8 cellular contexts compared by ENCODE assay signal in genomic region chr1:58546520-58547308, GRCh38. TPM values are rescaled to one million over a fixed set of nuclear protein-coding genes. Genes with fewer than 3 reads are reported as not detected.
DNase-seq lines count a peak whose midpoint lies in the region; ATAC-seq and TF ChIP-seq lines count a peak whose summit lies in the region.

TSS of gene OMA1 (minus strand) at chr1:58546726. CDS start at chr1:58539294, 7,432 bp downstream.

- peaks cover 13% of the 10 kb centered on the region; the same call in 1 of the 2 replicates for H3K79me2 ChIP-seq in PC-3 (ENCODE audit: low read length)

- DNase-seq in DMS153 treated with DMSO at 0.1 percent for 48 hours (lab: John Stamatoyannopoulos, UW; ENCODE audit: unreplicated experiment) (peak; percentile 94), PC-3 (peak; percentile 96), epithelial cell of proximal tubule (ENCODE audit: low read depth) (peak; percentile 52)
- DNase-seq in activated T-cell treated with anti-CD3 and anti-CD28 coated beads, Interleukin-2, amount 50 U/mL, for 1 hour, result peak; percentile 99
- DNase-seq in stimulated activated CD8-positive, alpha-beta memory T cell treated with anti-CD3 and anti-CD28 coated beads, Interleukin-7, amount 100 ng/mL, for 24 hours (ENCODE audit: low read depth), result peak; percentile 95

- no peaks in the 10 kb centered on the region for H4K20me1 ChIP-seq in PC-3 (ENCODE audit: low read length)

- H3K9ac ChIP-seq in PC-3 (ENCODE audit: low read length), result peak within 1 kb of the TSS; percentile 79
- peak within 1 kb of the TSS; percentile 89 for H3K9ac ChIP-seq in mucosa of stomach (ENCODE audit: low read length)

- H3K27me3 ChIP-seq in PC-3 (ENCODE audit: low read length), result no peaks in the 10 kb centered on the region
- H3K27me3 ChIP-seq in mucosa of stomach (ENCODE audit: control insufficient read depth, insufficient read depth, low read length), result no peaks in the 10 kb centered on the region

- H3K9me3 ChIP-seq in PC-3 (ENCODE audit: low read length) (no peaks in the 10 kb centered on the region), mucosa of stomach (ENCODE audit: control insufficient read depth, low read length) (no peaks in the 10 kb centered on the region)

- H3K4me2 ChIP-seq in PC-3 (ENCODE audit: low read length), result peak within 1 kb of the TSS; percentile 99

- TF ChIP-seq RAD21 in Ishikawa (IDR thresholded peaks at IDR 0.05; ENCODE audit: low read depth), result peak; percentile 82

- H3K9me2 ChIP-seq in PC-3 (replicated peaks; ENCODE audit: low read length), result no peaks in the 10 kb centered on the region

- CTCF ChIA-PET in PC-3 (lab: Charles Lee), result no interaction called here

- TSS peak; percentile 65 for BruUV-seq in PC-3 (replicated peaks; lab: Mats Ljungman, UMichigan)

- H3K4me3 ChIP-seq in PC-3 (ENCODE audit: low read length) (peak within 1 kb of the TSS; percentile 82), epithelial cell of proximal tubule (ENCODE audit: low read depth, low read length) (peak within 1 kb of the TSS; percentile 79), mucosa of stomach (ENCODE audit: low read length) (peak within 1 kb of the TSS; percentile 14)

- intact Hi-C loops in PC-3 (cut with micrococcal nuclease), result loop anchor here (1.0 to 2.0 kb wide), 4 partner anchors 29 to 106 kb away; no protein-coding TSS in a partner anchor

- H3K4me1 ChIP-seq in PC-3 (ENCODE audit: insufficient read depth, low read length), result peaks cover 11% of the 10 kb centered on the region
- H3K4me1 ChIP-seq in mucosa of stomach (ENCODE audit: control insufficient read depth, insufficient read depth, low read length), result peaks cover 18% of the 10 kb centered on the region

- POLR2A ChIA-PET in PC-3 (lab: Charles Lee; ENCODE audit: unreplicated experiment), result interaction anchor here (0.6 to 0.9 kb wide), 5 partner anchors 26 to 979 kb away, joined by 3 to 18 read pairs (median 4); no protein-coding TSS in a partner anchor

- ATAC-seq in GM21529 (IDR thresholded peaks at IDR 0.05; ENCODE audit: unreplicated experiment) (peak; percentile 96), PC-3 (peak; percentile 92)

- H2AFZ ChIP-seq in PC-3 (ENCODE audit: low read length), result peak within 1 kb of the TSS; percentile 88

- H3K36me3 ChIP-seq in PC-3 (ENCODE audit: low read depth, low read length) (no peaks in the 10 kb centered on the region), mucosa of stomach (ENCODE audit: control insufficient read depth, insufficient read depth, low read length) (no peaks in the 10 kb centered on the region)

- H3F3A ChIP-seq in PC-3 (ENCODE audit: low read length, unreplicated experiment), result no peaks in the 10 kb centered on the region

- H3K27ac ChIP-seq in PC-3 (ENCODE audit: low read length), result peak within 1 kb of the TSS; percentile 66

- TF ChIP-seq CTCF in PC-3 (conservative IDR thresholded peaks at IDR 0.05; ENCODE audit: low read depth, low read length) (peak; percentile 90), epithelial cell of proximal tubule (conservative IDR thresholded peaks at IDR 0.05; ENCODE audit: low read depth, low read length) (peak; percentile 94)

- no peak for TF ChIP-seq EP300 in Ishikawa (IDR thresholded peaks at IDR 0.05; ENCODE audit: borderline replicate concordance)

TF ChIP-seq in Ishikawa, 13 proteins besides CTCF, POLR2A, EP300 and RAD21:
- no peak; the same call in 1 of the 2 replicates for TF ChIP-seq TEAD4 (IDR thresholded peaks at IDR 0.05)
- no peak for TF ChIP-seq USF1 (IDR thresholded peaks at IDR 0.05)
- TF ChIP-seq FOXM1 (IDR thresholded peaks at IDR 0.05; ENCODE audit: borderline replicate concordance, low read depth), result no peak; the same call in 1 of the 2 replicates
- TF ChIP-seq TCF12 (IDR thresholded peaks at IDR 0.05; ENCODE audit: low read depth), result no peak
- TF ChIP-seq TAF1 (IDR thresholded peaks at IDR 0.05; ENCODE audit: low read depth), result peak; percentile 74
- no peak; the same call in none of the 2 replicates for TF ChIP-seq EGR1 (IDR thresholded peaks at IDR 0.05)
- no peak for TF ChIP-seq REST (IDR thresholded peaks at IDR 0.05; ENCODE audit: low read depth)
- peak; percentile 32; the same call in 1 of the 2 replicates for TF ChIP-seq MAX (IDR thresholded peaks at IDR 0.05)
- TF ChIP-seq NFIC (IDR thresholded peaks at IDR 0.05), result peak; percentile 48; the same call in 1 of the 2 replicates
- peak; percentile 28; the same call in 1 of the 2 replicates for TF ChIP-seq CREB1 (IDR thresholded peaks at IDR 0.05; ENCODE audit: low read depth)
- TF ChIP-seq YY1 (IDR thresholded peaks at IDR 0.05; ENCODE audit: low read depth), result peak; percentile 82
- no peak for TF ChIP-seq CEBPB (IDR thresholded peaks at IDR 0.05)
- peak; percentile 37; the same call in 1 of the 2 replicates for TF ChIP-seq ZBTB7A (IDR thresholded peaks at IDR 0.05; ENCODE audit: low read depth)

RNA-seq across cellular contexts. Expression of gene OMA1, which starts in this region (rescaled TPM):
- 9.2 and 16.1 TPM in 2 replicates for total RNA-seq in PC-3 (2014; rRNA removed)
- 14.7 and 16.1 TPM in 2 replicates for total RNA-seq in epithelial cell of proximal tubule

Comparison
In these comparisons a context has a peak if more than half of its experiments do, and no peak if none do; other contexts are left out.
1. Peak in every context shown above with its lines: DNase-seq, ATAC-seq, H3K4me3 ChIP-seq and H3K27ac ChIP-seq.
2. H3K4me3 ChIP-seq: peak in every context shown above with its lines; median percentile 82 in PC-3; 79 in epithelial cell of proximal tubule; 14 in mucosa of stomach.